In genomic region chr13:51549593-51549992, GRCh38 we compare ENCODE assay signal across 22 cellular contexts.
"Had no signal": no experiment of that assay in that cellular context is flagged by ENCODE, and none has a peak within 500 bp of the region (broad histone marks: within the 10 kb centered on the region; RNA-seq: fewer than 3 reads in every experiment).

No MANE protein-coding gene starts in this region.

- H3K27me3 ChIP-seq: dorsolateral prefrontal cortex, gastroesophageal sphincter, spleen, testis, uterus had no signal

- H3K4me1 Mint-ChIP-seq: activated naive CD4-positive, alpha-beta T cell treated with anti-CD3 and anti-CD28 coated beads, Interleukin-2, amount 50 U/mL, for 24 hours; central memory CD8-positive, alpha-beta T cell had no signal

- H3K27me3 Mint-ChIP-seq: activated naive CD4-positive, alpha-beta T cell treated with anti-CD3 and anti-CD28 coated beads, Interleukin-2, amount 50 U/mL, for 24 hours; effector memory CD8-positive, alpha-beta T cell; memory B cell had no signal

- H3K4me1 ChIP-seq: gastroesophageal sphincter, testis, uterus had no signal

- H3K9me3 ChIP-seq: gastroesophageal sphincter, testis, uterus had no signal

- H3K36me3 ChIP-seq: gastroesophageal sphincter, spleen, uterus had no signal

- H3K36me3 Mint-ChIP-seq: memory B cell had no signal

- H3K4me3 Mint-ChIP-seq: activated CD8-positive, alpha-beta T cell treated with anti-CD3 and anti-CD28 coated beads, Interleukin-2, amount 10 ng/mL, durations not matched to agents 7 days and 5 days; activated naive CD4-positive, alpha-beta T cell treated with anti-CD3 and anti-CD28 coated beads, Interleukin-2, amount 50 U/mL, for 24 hours; central memory CD8-positive, alpha-beta T cell; effector memory CD8-positive, alpha-beta T cell; memory B cell; T-helper 2 cell treated with Interferon-gamma antibody and Interleukin-4, amounts not matched to agents 5 μg/mL and 100 μg/mL, for 36 hours had no signal

- DNase-seq: activated CD4-positive, alpha-beta T cell treated with anti-CD3 and anti-CD28 coated beads, Interleukin-2, amount 50 U/mL, for 1 hour; activated CD8-positive, alpha-beta T cell treated with anti-CD3 and anti-CD28 coated beads, Interleukin-2, amount 10 ng/mL, durations not matched to agents 7 days and 5 days; activated gamma-delta T cell treated with Interleukin-2 at 50 U/mL for 16 hours; activated T-cell treated with anti-CD3 and anti-CD28 coated beads, Interleukin-2, amount 50 U/mL, for 1 hour; aorta; dorsolateral prefrontal cortex; effector memory CD8-positive, alpha-beta T cell; head of caudate nucleus; hypothalamus; left cardiac atrium; retina; stimulated activated CD4-positive, alpha-beta T cell treated with anti-CD3 and anti-CD28 coated beads, Interleukin-4, amount 100 ng/mL, for 1 hour; stimulated activated naive CD4-positive, alpha-beta T cell; testis; uterus had no signal

- H3K27ac Mint-ChIP-seq: activated CD8-positive, alpha-beta T cell treated with anti-CD3 and anti-CD28 coated beads, Interleukin-2, amount 10 ng/mL, durations not matched to agents 7 days and 5 days; activated naive CD4-positive, alpha-beta T cell treated with anti-CD3 and anti-CD28 coated beads, Interleukin-2, amount 50 U/mL, for 24 hours; memory B cell; T-helper 2 cell treated with Interferon-gamma antibody and Interleukin-4, amounts not matched to agents 5 μg/mL and 100 μg/mL, for 36 hours had no signal

- H3K27ac ChIP-seq: dorsolateral prefrontal cortex, gastroesophageal sphincter, spleen, testis, uterus, VCaP had no signal

- H3K4me3 ChIP-seq: dorsolateral prefrontal cortex, gastroesophageal sphincter, spleen, testis, uterus had no signal

- H3K9me3 Mint-ChIP-seq: activated naive CD4-positive, alpha-beta T cell treated with anti-CD3 and anti-CD28 coated beads, Interleukin-2, amount 50 U/mL, for 24 hours; central memory CD8-positive, alpha-beta T cell; effector memory CD8-positive, alpha-beta T cell; memory B cell; T-helper 2 cell treated with Interferon-gamma antibody and Interleukin-4, amounts not matched to agents 5 μg/mL and 100 μg/mL, for 36 hours had no signal
